Comparison of ENCODE assay signal across 1 cellular context in the genomic region with DNA sequence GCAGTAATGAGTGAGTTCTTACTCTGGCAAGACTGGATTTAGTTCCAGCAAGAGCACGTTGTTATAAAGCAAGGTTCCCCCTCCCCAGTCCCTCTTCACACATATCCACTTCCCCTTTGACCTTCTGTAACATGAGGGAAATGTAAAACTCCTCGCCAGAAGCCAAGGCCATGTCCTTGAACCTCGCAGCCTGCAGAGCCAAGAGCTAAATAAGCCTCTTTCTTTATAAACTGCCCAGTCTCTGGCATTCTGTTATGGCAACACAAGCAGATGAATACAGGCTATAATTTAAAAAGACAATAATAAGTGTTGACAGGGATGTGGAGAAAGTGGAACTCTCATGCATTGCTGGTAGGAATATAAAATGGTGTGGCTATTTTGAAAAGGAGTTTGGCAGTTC.
TF ChIP-seq lines count a peak whose summit lies in the region.

No MANE protein-coding gene starts in this region.

TF ChIP-seq in HepG2, 621 proteins besides CTCF, POLR2A, EP300 and RAD21 (continued from another document and continues in another):
- TF ChIP-seq, protein P1, sequence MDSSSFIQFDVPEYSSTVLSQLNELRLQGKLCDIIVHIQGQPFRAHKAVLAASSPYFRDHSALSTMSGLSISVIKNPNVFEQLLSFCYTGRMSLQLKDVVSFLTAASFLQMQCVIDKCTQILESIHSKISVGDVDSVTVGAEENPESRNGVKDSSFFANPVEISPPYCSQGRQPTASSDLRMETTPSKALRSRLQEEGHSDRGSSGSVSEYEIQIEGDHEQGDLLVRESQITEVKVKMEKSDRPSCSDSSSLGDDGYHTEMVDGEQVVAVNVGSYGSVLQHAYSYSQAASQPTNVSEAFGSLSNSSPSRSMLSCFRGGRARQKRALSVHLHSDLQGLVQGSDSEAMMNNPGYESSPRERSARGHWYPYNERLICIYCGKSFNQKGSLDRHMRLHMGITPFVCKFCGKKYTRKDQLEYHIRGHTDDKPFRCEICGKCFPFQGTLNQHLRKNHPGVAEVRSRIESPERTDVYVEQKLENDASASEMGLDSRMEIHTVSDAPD (CRISPR knock-in tag; IDR thresholded peaks at IDR 0.05) = no peak
- TF ChIP-seq YEATS2 (CRISPR knock-in tag; IDR thresholded peaks at IDR 0.05; ENCODE audit: borderline replicate concordance) (no peak), DPF2 (CRISPR knock-in tag; IDR thresholded peaks at IDR 0.05; ENCODE audit: borderline replicate concordance, low read depth) (no peak), LCORL (IDR thresholded peaks at IDR 0.05) (no peak), LCORL (CRISPR knock-in tag; IDR thresholded peaks at IDR 0.05) (peak; percentile 44; the same call in 1 of the 2 replicates), EHMT2 (IDR thresholded peaks at IDR 0.05; ENCODE audit: borderline replicate concordance, low read depth, low read length) (peak; percentile 57; the same call in 1 of the 2 replicates), ZNF577 (CRISPR knock-in tag; IDR thresholded peaks at IDR 0.05; ENCODE audit: borderline replicate concordance, low read depth) (no peak), HNRNPLL (IDR thresholded peaks at IDR 0.05; ENCODE audit: low read depth, low read length, poor library complexity, severe bottlenecking) (no peak), ZNF446 (CRISPR knock-in tag; IDR thresholded peaks at IDR 0.05) (no peak), FOSL1 (CRISPR knock-in tag; IDR thresholded peaks at IDR 0.05; ENCODE audit: borderline replicate concordance) (no peak), SIX4 (CRISPR knock-in tag; IDR thresholded peaks at IDR 0.05) (peak; percentile 72; the same call in 1 of the 2 replicates), HNRNPH1 (optimal IDR thresholded peaks at IDR 0.05; ENCODE audit: low read depth, low read length) (no peak), ATF7-NPFF (CRISPR knock-in tag; IDR thresholded peaks at IDR 0.05; ENCODE audit: low read depth) (no peak), ZNF598 (CRISPR knock-in tag; IDR thresholded peaks at IDR 0.05; ENCODE audit: borderline replicate concordance) (no peak), BORCS8-MEF2B (CRISPR knock-in tag; IDR thresholded peaks at IDR 0.05) (0 out of 2 replicates have a peak, but pooled peaks have one; percentile 34), ZMYM4 (CRISPR knock-in tag; IDR thresholded peaks at IDR 0.05) (peak; percentile 97), ATF1 (CRISPR knock-in tag; IDR thresholded peaks at IDR 0.05) (no peak), ARNT (IDR thresholded peaks at IDR 0.05) (no peak), NR2F2 (IDR thresholded peaks at IDR 0.05; ENCODE audit: borderline replicate concordance, low read depth) (peak; percentile 86), SYNCRIP (IDR thresholded peaks at IDR 0.05; ENCODE audit: insufficient read depth, low read depth, low read length) (no peak), NFE2L1 (CRISPR knock-in tag; IDR thresholded peaks at IDR 0.05; ENCODE audit: borderline replicate concordance) (no peak), ZBTB1 (CRISPR knock-in tag; IDR thresholded peaks at IDR 0.05; ENCODE audit: borderline replicate concordance) (no peak), TCF7 (IDR thresholded peaks at IDR 0.05; ENCODE audit: low read depth) (no peak), TBL1XR1 (IDR thresholded peaks at IDR 0.05; ENCODE audit: borderline replicate concordance, low read length, partially characterized antibody) (no peak), SALL1 (CRISPR knock-in tag; IDR thresholded peaks at IDR 0.05) (peak; percentile 81; the same call in 1 of the 2 replicates), BHLHE40 (IDR thresholded peaks at IDR 0.05; ENCODE audit: low read length) (no peak), ELF3 (CRISPR knock-in tag; IDR thresholded peaks at IDR 0.05) (peak; percentile 38; the same call in 1 of the 2 replicates), SPEN (CRISPR knock-in tag; IDR thresholded peaks at IDR 0.05; ENCODE audit: low read depth) (peak; percentile 26; the same call in 1 of the 2 replicates), ZNF546 (CRISPR knock-in tag; conservative IDR thresholded peaks at IDR 0.05) (no peak), ZNF629 (CRISPR knock-in tag; conservative IDR thresholded peaks at IDR 0.05) (no peak), ZNF563 (CRISPR knock-in tag; IDR thresholded peaks at IDR 0.05) (no peak), PCBP1 (IDR thresholded peaks at IDR 0.05; ENCODE audit: borderline replicate concordance, low read depth, low read length) (no peak)
- TF ChIP-seq, protein P2, sequence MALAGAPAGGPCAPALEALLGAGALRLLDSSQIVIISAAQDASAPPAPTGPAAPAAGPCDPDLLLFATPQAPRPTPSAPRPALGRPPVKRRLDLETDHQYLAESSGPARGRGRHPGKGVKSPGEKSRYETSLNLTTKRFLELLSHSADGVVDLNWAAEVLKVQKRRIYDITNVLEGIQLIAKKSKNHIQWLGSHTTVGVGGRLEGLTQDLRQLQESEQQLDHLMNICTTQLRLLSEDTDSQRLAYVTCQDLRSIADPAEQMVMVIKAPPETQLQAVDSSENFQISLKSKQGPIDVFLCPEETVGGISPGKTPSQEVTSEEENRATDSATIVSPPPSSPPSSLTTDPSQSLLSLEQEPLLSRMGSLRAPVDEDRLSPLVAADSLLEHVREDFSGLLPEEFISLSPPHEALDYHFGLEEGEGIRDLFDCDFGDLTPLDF (CRISPR knock-in tag; IDR thresholded peaks at IDR 0.05) = no peak
- TF ChIP-seq, protein P3, sequence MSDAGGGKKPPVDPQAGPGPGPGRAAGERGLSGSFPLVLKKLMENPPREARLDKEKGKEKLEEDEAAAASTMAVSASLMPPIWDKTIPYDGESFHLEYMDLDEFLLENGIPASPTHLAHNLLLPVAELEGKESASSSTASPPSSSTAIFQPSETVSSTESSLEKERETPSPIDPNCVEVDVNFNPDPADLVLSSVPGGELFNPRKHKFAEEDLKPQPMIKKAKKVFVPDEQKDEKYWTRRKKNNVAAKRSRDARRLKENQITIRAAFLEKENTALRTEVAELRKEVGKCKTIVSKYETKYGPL (CRISPR knock-in tag; IDR thresholded peaks at IDR 0.05) = no peak
- TF ChIP-seq, protein P4, sequence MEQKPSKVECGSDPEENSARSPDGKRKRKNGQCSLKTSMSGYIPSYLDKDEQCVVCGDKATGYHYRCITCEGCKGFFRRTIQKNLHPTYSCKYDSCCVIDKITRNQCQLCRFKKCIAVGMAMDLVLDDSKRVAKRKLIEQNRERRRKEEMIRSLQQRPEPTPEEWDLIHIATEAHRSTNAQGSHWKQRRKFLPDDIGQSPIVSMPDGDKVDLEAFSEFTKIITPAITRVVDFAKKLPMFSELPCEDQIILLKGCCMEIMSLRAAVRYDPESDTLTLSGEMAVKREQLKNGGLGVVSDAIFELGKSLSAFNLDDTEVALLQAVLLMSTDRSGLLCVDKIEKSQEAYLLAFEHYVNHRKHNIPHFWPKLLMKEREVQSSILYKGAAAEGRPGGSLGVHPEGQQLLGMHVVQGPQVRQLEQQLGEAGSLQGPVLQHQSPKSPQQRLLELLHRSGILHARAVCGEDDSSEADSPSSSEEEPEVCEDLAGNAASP (CRISPR knock-in tag; IDR thresholded peaks at IDR 0.05; ENCODE audit: borderline replicate concordance) = 0 out of 2 replicates have a peak, but pooled peaks have one; percentile 39
- TF ChIP-seq, protein P5, sequence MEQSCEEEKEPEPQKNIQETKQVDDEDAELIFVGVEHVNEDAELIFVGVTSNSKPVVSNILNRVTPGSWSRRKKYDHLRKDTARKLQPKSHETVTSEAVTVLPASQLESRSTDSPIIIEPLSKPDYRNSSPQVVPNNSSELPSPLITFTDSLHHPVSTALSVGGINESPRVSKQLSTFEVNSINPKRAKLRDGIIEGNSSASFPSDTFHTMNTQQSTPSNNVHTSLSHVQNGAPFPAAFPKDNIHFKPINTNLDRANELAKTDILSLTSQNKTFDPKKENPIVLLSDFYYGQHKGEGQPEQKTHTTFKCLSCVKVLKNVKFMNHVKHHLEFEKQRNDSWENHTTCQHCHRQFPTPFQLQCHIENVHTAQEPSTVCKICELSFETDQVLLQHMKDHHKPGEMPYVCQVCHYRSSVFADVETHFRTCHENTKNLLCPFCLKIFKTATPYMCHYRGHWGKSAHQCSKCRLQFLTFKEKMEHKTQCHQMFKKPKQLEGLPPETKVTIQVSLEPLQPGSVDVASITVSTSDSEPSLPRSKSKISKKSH (CRISPR knock-in tag; IDR thresholded peaks at IDR 0.05; ENCODE audit: borderline replicate concordance) = no peak
- TF ChIP-seq, protein P6, sequence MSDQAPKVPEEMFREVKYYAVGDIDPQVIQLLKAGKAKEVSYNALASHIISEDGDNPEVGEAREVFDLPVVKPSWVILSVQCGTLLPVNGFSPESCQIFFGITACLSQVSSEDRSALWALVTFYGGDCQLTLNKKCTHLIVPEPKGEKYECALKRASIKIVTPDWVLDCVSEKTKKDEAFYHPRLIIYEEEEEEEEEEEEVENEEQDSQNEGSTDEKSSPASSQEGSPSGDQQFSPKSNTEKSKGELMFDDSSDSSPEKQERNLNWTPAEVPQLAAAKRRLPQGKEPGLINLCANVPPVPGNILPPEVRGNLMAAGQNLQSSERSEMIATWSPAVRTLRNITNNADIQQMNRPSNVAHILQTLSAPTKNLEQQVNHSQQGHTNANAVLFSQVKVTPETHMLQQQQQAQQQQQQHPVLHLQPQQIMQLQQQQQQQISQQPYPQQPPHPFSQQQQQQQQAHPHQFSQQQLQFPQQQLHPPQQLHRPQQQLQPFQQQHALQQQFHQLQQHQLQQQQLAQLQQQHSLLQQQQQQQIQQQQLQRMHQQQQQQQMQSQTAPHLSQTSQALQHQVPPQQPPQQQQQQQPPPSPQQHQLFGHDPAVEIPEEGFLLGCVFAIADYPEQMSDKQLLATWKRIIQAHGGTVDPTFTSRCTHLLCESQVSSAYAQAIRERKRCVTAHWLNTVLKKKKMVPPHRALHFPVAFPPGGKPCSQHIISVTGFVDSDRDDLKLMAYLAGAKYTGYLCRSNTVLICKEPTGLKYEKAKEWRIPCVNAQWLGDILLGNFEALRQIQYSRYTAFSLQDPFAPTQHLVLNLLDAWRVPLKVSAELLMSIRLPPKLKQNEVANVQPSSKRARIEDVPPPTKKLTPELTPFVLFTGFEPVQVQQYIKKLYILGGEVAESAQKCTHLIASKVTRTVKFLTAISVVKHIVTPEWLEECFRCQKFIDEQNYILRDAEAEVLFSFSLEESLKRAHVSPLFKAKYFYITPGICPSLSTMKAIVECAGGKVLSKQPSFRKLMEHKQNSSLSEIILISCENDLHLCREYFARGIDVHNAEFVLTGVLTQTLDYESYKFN (CRISPR knock-in tag; conservative IDR thresholded peaks at IDR 0.05) = peak; percentile 76
- TF ChIP-seq, protein P7, sequence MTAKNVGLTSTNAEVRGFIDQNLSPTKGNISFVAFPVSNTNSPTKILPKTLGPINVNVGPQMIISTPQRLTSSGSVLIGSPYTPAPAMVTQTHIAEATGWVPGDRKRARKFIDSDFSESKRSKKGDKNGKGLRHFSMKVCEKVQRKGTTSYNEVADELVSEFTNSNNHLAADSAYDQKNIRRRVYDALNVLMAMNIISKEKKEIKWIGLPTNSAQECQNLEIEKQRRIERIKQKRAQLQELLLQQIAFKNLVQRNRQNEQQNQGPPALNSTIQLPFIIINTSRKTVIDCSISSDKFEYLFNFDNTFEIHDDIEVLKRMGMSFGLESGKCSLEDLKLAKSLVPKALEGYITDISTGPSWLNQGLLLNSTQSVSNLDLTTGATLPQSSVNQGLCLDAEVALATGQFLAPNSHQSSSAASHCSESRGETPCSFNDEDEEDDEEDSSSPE (CRISPR knock-in tag; IDR thresholded peaks at IDR 0.05) = 0 out of 2 replicates have a peak, but pooled peaks have one; percentile 30
- TF ChIP-seq, protein P8, sequence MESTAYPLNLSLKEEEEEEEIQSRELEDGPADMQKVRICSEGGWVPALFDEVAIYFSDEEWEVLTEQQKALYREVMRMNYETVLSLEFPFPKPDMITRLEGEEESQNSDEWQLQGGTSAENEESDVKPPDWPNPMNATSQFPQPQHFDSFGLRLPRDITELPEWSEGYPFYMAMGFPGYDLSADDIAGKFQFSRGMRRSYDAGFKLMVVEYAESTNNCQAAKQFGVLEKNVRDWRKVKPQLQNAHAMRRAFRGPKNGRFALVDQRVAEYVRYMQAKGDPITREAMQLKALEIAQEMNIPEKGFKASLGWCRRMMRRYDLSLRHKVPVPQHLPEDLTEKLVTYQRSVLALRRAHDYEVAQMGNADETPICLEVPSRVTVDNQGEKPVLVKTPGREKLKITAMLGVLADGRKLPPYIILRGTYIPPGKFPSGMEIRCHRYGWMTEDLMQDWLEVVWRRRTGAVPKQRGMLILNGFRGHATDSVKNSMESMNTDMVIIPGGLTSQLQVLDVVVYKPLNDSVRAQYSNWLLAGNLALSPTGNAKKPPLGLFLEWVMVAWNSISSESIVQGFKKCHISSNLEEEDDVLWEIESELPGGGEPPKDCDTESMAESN (CRISPR knock-in tag; conservative IDR thresholded peaks at IDR 0.05) = no peak; the same call in 1 of the 2 replicates
- TF ChIP-seq, protein P9, sequence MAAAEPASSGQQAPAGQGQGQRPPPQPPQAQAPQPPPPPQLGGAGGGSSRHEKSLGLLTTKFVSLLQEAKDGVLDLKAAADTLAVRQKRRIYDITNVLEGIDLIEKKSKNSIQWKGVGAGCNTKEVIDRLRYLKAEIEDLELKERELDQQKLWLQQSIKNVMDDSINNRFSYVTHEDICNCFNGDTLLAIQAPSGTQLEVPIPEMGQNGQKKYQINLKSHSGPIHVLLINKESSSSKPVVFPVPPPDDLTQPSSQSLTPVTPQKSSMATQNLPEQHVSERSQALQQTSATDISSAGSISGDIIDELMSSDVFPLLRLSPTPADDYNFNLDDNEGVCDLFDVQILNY (CRISPR knock-in tag; conservative IDR thresholded peaks at IDR 0.05) = no peak
- TF ChIP-seq, protein P10, sequence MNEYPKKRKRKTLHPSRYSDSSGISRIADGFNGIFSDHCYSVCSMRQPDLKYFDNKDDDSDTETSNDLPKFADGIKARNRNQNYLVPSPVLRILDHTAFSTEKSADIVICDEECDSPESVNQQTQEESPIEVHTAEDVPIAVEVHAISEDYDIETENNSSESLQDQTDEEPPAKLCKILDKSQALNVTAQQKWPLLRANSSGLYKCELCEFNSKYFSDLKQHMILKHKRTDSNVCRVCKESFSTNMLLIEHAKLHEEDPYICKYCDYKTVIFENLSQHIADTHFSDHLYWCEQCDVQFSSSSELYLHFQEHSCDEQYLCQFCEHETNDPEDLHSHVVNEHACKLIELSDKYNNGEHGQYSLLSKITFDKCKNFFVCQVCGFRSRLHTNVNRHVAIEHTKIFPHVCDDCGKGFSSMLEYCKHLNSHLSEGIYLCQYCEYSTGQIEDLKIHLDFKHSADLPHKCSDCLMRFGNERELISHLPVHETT (CRISPR knock-in tag; conservative IDR thresholded peaks at IDR 0.05) = no peak
- TF ChIP-seq, protein P11, sequence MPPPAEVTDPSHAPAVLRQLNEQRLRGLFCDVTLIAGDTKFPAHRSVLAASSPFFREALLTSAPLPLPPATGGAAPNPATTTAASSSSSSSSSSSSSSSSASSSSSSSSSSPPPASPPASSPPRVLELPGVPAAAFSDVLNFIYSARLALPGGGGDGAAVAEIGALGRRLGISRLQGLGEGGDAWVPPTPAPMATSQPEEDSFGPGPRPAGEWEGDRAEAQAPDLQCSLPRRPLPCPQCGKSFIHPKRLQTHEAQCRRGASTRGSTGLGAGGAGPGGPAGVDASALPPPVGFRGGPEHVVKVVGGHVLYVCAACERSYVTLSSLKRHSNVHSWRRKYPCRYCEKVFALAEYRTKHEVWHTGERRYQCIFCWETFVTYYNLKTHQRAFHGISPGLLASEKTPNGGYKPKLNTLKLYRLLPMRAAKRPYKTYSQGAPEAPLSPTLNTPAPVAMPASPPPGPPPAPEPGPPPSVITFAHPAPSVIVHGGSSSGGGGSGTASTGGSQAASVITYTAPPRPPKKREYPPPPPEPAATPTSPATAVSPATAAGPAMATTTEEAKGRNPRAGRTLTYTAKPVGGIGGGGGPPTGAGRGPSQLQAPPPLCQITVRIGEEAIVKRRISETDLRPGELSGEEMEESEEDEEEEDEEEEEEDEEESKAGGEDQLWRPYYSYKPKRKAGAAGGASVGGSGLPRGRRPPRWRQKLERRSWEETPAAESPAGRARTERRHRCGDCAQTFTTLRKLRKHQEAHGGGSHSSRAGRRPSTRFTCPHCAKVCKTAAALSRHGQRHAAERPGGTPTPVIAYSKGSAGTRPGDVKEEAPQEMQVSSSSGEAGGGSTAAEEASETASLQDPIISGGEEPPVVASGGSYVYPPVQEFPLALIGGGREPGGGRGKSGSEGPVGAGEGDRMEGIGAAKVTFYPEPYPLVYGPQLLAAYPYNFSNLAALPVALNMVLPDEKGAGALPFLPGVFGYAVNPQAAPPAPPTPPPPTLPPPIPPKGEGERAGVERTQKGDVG (CRISPR knock-in tag; IDR thresholded peaks at IDR 0.05; ENCODE audit: borderline replicate concordance) = no peak
